ENCODE assay signal across 1 cellular context in genomic region chr3:103968751-103969150, GRCh38.
TF ChIP-seq lines count a peak whose summit lies in the region.

No MANE protein-coding gene starts in this region.

TF ChIP-seq in GM23338, 12 proteins besides CTCF, POLR2A, EP300 and RAD21 (continued from another document):
- TF ChIP-seq REST (IDR thresholded peaks at IDR 0.05; ENCODE audit: unreplicated experiment): no peak
- TF ChIP-seq ETS1 (IDR thresholded peaks at IDR 0.05): no peak
- no peak for TF ChIP-seq CREB1 (CRISPR knock-in tag; IDR thresholded peaks at IDR 0.05; ENCODE audit: low read depth)
- TF ChIP-seq ZNF462 (CRISPR knock-in tag; IDR thresholded peaks at IDR 0.05): no peak
- no peak for TF ChIP-seq EZH2 (IDR thresholded peaks at IDR 0.05; ENCODE audit: low read depth, unreplicated experiment)
- TF ChIP-seq EZH2phosphoT487 (IDR thresholded peaks at IDR 0.05; ENCODE audit: unreplicated experiment): no peak
- TF ChIP-seq POLR2AphosphoS5 (IDR thresholded peaks at IDR 0.05; ENCODE audit: low read depth): no peak
- no peak for TF ChIP-seq ZNF114 (CRISPR knock-in tag; IDR thresholded peaks at IDR 0.05)
- no peak for TF ChIP-seq ZNF331 (CRISPR knock-in tag; IDR thresholded peaks at IDR 0.05; ENCODE audit: low read depth)
